ENCODE assay signal across 13 cellular contexts in genomic region chr20:35735828-35736470, GRCh38. TPM values are rescaled to one million over a fixed set of nuclear protein-coding genes. Genes with fewer than 3 reads are reported as not detected.
DNase-seq lines count a peak whose midpoint lies in the region; ATAC-seq and TF ChIP-seq lines count a peak whose summit lies in the region.
"Had no signal": no experiment of that assay in that cellular context is flagged by ENCODE, and none has a peak within 500 bp of the region (broad histone marks: within the 10 kb centered on the region; RNA-seq: fewer than 3 reads in every experiment).

No MANE protein-coding gene starts in this region.

- H3K27me3 ChIP-seq in stomach, result no peaks in the 10 kb centered on the region
- H3K27me3 ChIP-seq: thyroid gland had no signal

- H3K9me3 Mint-ChIP-seq in activated T-cell treated with anti-CD3 and anti-CD28 coated beads, Interleukin-2, amount 50 U/mL, for 72 hours, result no peaks in the 10 kb centered on the region
- no peaks in the 10 kb centered on the region for H3K9me3 Mint-ChIP-seq in activated T-helper 1 cell treated with anti-CD3 and anti-CD28 coated beads, Interleukin-12 subunit alpha, Interleukin-12 subunit beta, Interleukin-2, Interleukin-4 antibody, amounts not matched to agents 30 ng/mL and 10 ng/mL and 1 ng/mL, durations not matched to agents 14 hours and 24 hours and 36 hours

- peaks cover 77 to 98% (median 96%) of the 10 kb centered on the region in 4 donors for H3K36me3 ChIP-seq in stomach

- H3K9me3 ChIP-seq in stomach, result no peaks in the 10 kb centered on the region
- H3K9me3 ChIP-seq: thyroid gland had no signal

- no peak for ATAC-seq in activated T-cell treated with anti-CD3 and anti-CD28 coated beads, Interleukin-2, amount 50 U/mL, for 72 hours (replicated peaks in 1 of 2)
- no peak for ATAC-seq in activated CD4-positive, CD25-positive, alpha-beta regulatory T cell treated with anti-CD3 and anti-CD28 coated beads, Interleukin-2, amount 50 U/mL, for 24 hours

- TF ChIP-seq POLR2A in stomach (IDR thresholded peaks at IDR 0.05), result no peak

- peaks cover 91% of the 10 kb centered on the region for H3K4me1 Mint-ChIP-seq in activated T-cell treated with anti-CD3 and anti-CD28 coated beads, Interleukin-2, amount 50 U/mL, for 72 hours (ENCODE audit: low read depth)
- peaks cover 58% of the 10 kb centered on the region for H3K4me1 Mint-ChIP-seq in activated T-helper 1 cell treated with anti-CD3 and anti-CD28 coated beads, Interleukin-12 subunit alpha, Interleukin-12 subunit beta, Interleukin-2, Interleukin-4 antibody, amounts not matched to agents 30 ng/mL and 10 ng/mL and 1 ng/mL, durations not matched to agents 14 hours and 24 hours and 36 hours (ENCODE audit: low read depth)

- H3K27me3 Mint-ChIP-seq in activated T-cell treated with anti-CD3 and anti-CD28 coated beads, Interleukin-2, amount 50 U/mL, for 72 hours (ENCODE audit: low read depth), result no peaks in the 10 kb centered on the region
- H3K27me3 Mint-ChIP-seq in activated T-helper 1 cell treated with anti-CD3 and anti-CD28 coated beads, Interleukin-12 subunit alpha, Interleukin-12 subunit beta, Interleukin-2, Interleukin-4 antibody, amounts not matched to agents 30 ng/mL and 10 ng/mL and 1 ng/mL, durations not matched to agents 14 hours and 24 hours and 36 hours (ENCODE audit: insufficient read depth), result no peaks in the 10 kb centered on the region

- WGBS in stomach, 5 donors, result 22 to 45% (median 29%) methylated on average over 7 of the region's 7 CpGs

- H3K36me3 Mint-ChIP-seq in activated T-cell treated with anti-CD3 and anti-CD28 coated beads, Interleukin-2, amount 50 U/mL, for 72 hours (ENCODE audit: insufficient read depth in 2 of 2), result peaks cover 17 to 82% of the 10 kb centered on the region in 2 donors
- H3K36me3 Mint-ChIP-seq in activated T-helper 1 cell treated with anti-CD3 and anti-CD28 coated beads, Interleukin-12 subunit alpha, Interleukin-12 subunit beta, Interleukin-2, Interleukin-4 antibody, amounts not matched to agents 30 ng/mL and 10 ng/mL and 1 ng/mL, durations not matched to agents 14 hours and 24 hours and 36 hours (ENCODE audit: low read depth), result peaks cover 60% of the 10 kb centered on the region

- H3K27ac Mint-ChIP-seq in activated T-cell treated with anti-CD3 and anti-CD28 coated beads, Interleukin-2, amount 50 U/mL, for 72 hours, result peak overlapping the region; percentile 94
- no peak overlapping the region for H3K27ac Mint-ChIP-seq in activated T-helper 1 cell treated with anti-CD3 and anti-CD28 coated beads, Interleukin-12 subunit alpha, Interleukin-12 subunit beta, Interleukin-2, Interleukin-4 antibody, amounts not matched to agents 30 ng/mL and 10 ng/mL and 1 ng/mL, durations not matched to agents 14 hours and 24 hours and 36 hours

- peak overlapping the region in 2 of 5 donors; percentile 5 to 99 for H3K27ac ChIP-seq in stomach
- H3K27ac ChIP-seq: thyroid gland had no signal

- H3K4me1 ChIP-seq in stomach, result peaks cover 78 to 98% (median 90%) of the 10 kb centered on the region in 4 donors

- DNase-seq in activated T-cell treated with anti-CD3 and anti-CD28 coated beads, Interleukin-2, amount 50 U/mL, for 72 hours, result no peak
- DNase-seq in activated T-cell treated with anti-CD3 and anti-CD28 coated beads for 4 hours (no peak), fibroblast of the aortic adventitia (ENCODE audit: low read depth) (peak; percentile 37), stomach (no peak), LoVo (ENCODE audit: low spot score) (no peak), A172 (ENCODE audit: low spot score) (no peak)
- DNase-seq in activated T-helper 1 cell treated with anti-CD3 and anti-CD28 coated beads, Interleukin-12 subunit alpha, Interleukin-12 subunit beta, Interleukin-2, Interleukin-4 antibody, amounts not matched to agents 30 ng/mL and 10 ng/mL and 1 ng/mL, durations not matched to agents 14 hours and 24 hours and 36 hours (ENCODE audit: low spot score), result no peak
- DNase-seq: AML-193; effector CD4-positive, alpha-beta T cell; occipital lobe; stimulated activated CD4-positive, alpha-beta T cell treated with anti-CD3 and anti-CD28 coated beads, Interleukin-4, amount 100 ng/mL, for 1 hour; thyroid gland had no signal

- TF ChIP-seq CTCF in fibroblast of the aortic adventitia (IDR thresholded peaks at IDR 0.05; ENCODE audit: insufficient read depth, low read length) (no peak), stomach (IDR thresholded peaks at IDR 0.05) (no peak)

- intact Hi-C loops in activated T-helper 1 cell treated with anti-CD3 and anti-CD28 coated beads, Interleukin-12 subunit alpha, Interleukin-12 subunit beta, Interleukin-2, Interleukin-4 antibody, amounts not matched to agents 30 ng/mL and 10 ng/mL and 1 ng/mL, durations not matched to agents 14 hours and 24 hours and 36 hours (cut with micrococcal nuclease), result loop anchor here (2.0 kb wide), 1 partner anchor 15 kb away; no protein-coding TSS in a partner anchor
- intact Hi-C loops in stomach (cut with DNase I; ENCODE audit: low total_unique reads), result loop anchor here (10.0 kb wide), 1 partner anchor 149 kb away; no protein-coding TSS in a partner anchor

- TF ChIP-seq EP300 in stomach (IDR thresholded peaks at IDR 0.05), result no peak

- peak overlapping the region; percentile 63 to 87 for H3K4me3 Mint-ChIP-seq in activated T-cell treated with anti-CD3 and anti-CD28 coated beads, Interleukin-2, amount 50 U/mL, for 72 hours
- peak overlapping the region; percentile 63 for H3K4me3 Mint-ChIP-seq in activated T-helper 1 cell treated with anti-CD3 and anti-CD28 coated beads, Interleukin-12 subunit alpha, Interleukin-12 subunit beta, Interleukin-2, Interleukin-4 antibody, amounts not matched to agents 30 ng/mL and 10 ng/mL and 1 ng/mL, durations not matched to agents 14 hours and 24 hours and 36 hours

- H3K4me3 ChIP-seq in fibroblast of the aortic adventitia (ENCODE audit: low read depth, low read length) (peak overlapping the region; percentile 11), stomach (peak overlapping the region in 3 of 4 donors; percentile 6 to 30 (median 24))
- H3K4me3 ChIP-seq: thyroid gland had no signal

RNA-seq across cellular contexts. Expression of gene RBM39, which starts 6.1 kb away (rescaled TPM):
- total RNA-seq in activated T-cell treated with anti-CD3 and anti-CD28 coated beads, Interleukin-2, amount 50 U/mL, for 72 hours, result 100 to 1,000 TPM; 431 to 525 TPM
- 349 and 357 TPM in 2 replicates for total RNA-seq in activated T-helper 1 cell treated with anti-CD3 and anti-CD28 coated beads, Interleukin-12 subunit alpha, Interleukin-12 subunit beta, Interleukin-2, Interleukin-4 antibody, amounts not matched to agents 30 ng/mL and 10 ng/mL and 1 ng/mL, durations not matched to agents 14 hours and 24 hours and 36 hours
- total RNA-seq in fibroblast of the aortic adventitia (ENCODE audit: low replicate concordance) (236 and 510 TPM in 2 replicates), stomach (100 to 1,000 TPM; 358 to 770 (median 579) TPM)
- 100 to 1,000 TPM in 2 of 3 donors, 10 to 100 TPM in 1; 93.3 to 273 (median 119) TPM for polyA plus RNA-seq in stomach
- total RNA-seq in A172 (2014; rRNA removed; shearing (Covaris generic)), result 246 and 258 TPM in 2 replicates

RNA-seq across cellular contexts. Expression of gene PHF20, which starts 35.9 kb away (rescaled TPM):
- total RNA-seq in activated T-cell treated with anti-CD3 and anti-CD28 coated beads, Interleukin-2, amount 50 U/mL, for 72 hours, result 10 to 100 TPM; 68.1 to 68.6 TPM
- 50.5 and 61.9 TPM in 2 replicates for total RNA-seq in activated T-helper 1 cell treated with anti-CD3 and anti-CD28 coated beads, Interleukin-12 subunit alpha, Interleukin-12 subunit beta, Interleukin-2, Interleukin-4 antibody, amounts not matched to agents 30 ng/mL and 10 ng/mL and 1 ng/mL, durations not matched to agents 14 hours and 24 hours and 36 hours
- total RNA-seq in fibroblast of the aortic adventitia (ENCODE audit: low replicate concordance), result 28.5 and 30.9 TPM in 2 replicates
- 100 to 1,000 TPM in 1 of 5 donors, 10 to 100 TPM in 4; 22.6 to 135 (median 58.0) TPM for total RNA-seq in stomach
- 10 to 100 TPM; 18.3 to 27.3 (median 20.4) TPM for polyA plus RNA-seq in stomach
- total RNA-seq in A172 (2014; rRNA removed; shearing (Covaris generic)), result 21.9 and 28.9 TPM in 2 replicates

RNA-seq across cellular contexts. Expression of gene ROMO1, which starts 36.7 kb away (rescaled TPM):
- 10 to 100 TPM; 51.4 to 53.8 TPM for total RNA-seq in activated T-cell treated with anti-CD3 and anti-CD28 coated beads, Interleukin-2, amount 50 U/mL, for 72 hours
- 80.3 and 95.6 TPM in 2 replicates for total RNA-seq in activated T-helper 1 cell treated with anti-CD3 and anti-CD28 coated beads, Interleukin-12 subunit alpha, Interleukin-12 subunit beta, Interleukin-2, Interleukin-4 antibody, amounts not matched to agents 30 ng/mL and 10 ng/mL and 1 ng/mL, durations not matched to agents 14 hours and 24 hours and 36 hours
- 164 and 214 TPM in 2 replicates for total RNA-seq in fibroblast of the aortic adventitia (ENCODE audit: low replicate concordance)
- 100 to 1,000 TPM; 101 to 629 (median 179) TPM for total RNA-seq in stomach
- 100 to 1,000 TPM; 462 to 651 (median 513) TPM for polyA plus RNA-seq in stomach
- 301 and 351 TPM in 2 replicates for total RNA-seq in A172 (2014; rRNA removed; shearing (Covaris generic))

RNA-seq across cellular contexts. Expression of gene NFS1, which starts 36.8 kb away (rescaled TPM):
- total RNA-seq in activated T-cell treated with anti-CD3 and anti-CD28 coated beads, Interleukin-2, amount 50 U/mL, for 72 hours, result 10 to 100 TPM; 43.3 to 46.0 TPM
- 35.7 and 36.2 TPM in 2 replicates for total RNA-seq in activated T-helper 1 cell treated with anti-CD3 and anti-CD28 coated beads, Interleukin-12 subunit alpha, Interleukin-12 subunit beta, Interleukin-2, Interleukin-4 antibody, amounts not matched to agents 30 ng/mL and 10 ng/mL and 1 ng/mL, durations not matched to agents 14 hours and 24 hours and 36 hours
- total RNA-seq in fibroblast of the aortic adventitia (ENCODE audit: low replicate concordance) (5.3 and 19.9 TPM in 2 replicates), stomach (10 to 100 TPM in 4 of 5 donors, under 1 TPM in 1; 0.58 to 54.2 (median 25.4) TPM)
- polyA plus RNA-seq in stomach, result 10 to 100 TPM; 22.0 to 27.6 (median 22.8) TPM
- total RNA-seq in A172 (2014; rRNA removed; shearing (Covaris generic)), result 36.7 and 48.0 TPM in 2 replicates
